ENCODE assay signal across 8 cellular contexts in genomic region chr11:47177229-47177845, GRCh38. TPM values are rescaled to one million over a fixed set of nuclear protein-coding genes. Genes with fewer than 3 reads are reported as not detected.
A peak's percentile ranks its signal among the peaks of the same experiment; 100 is the strongest.
DNase-seq lines count a peak whose midpoint lies in the region; ATAC-seq, FAIRE-seq and TF ChIP-seq lines count a peak whose summit lies in the region.

No MANE protein-coding gene starts in this region.

- H3K4me3 ChIP-seq in bronchial epithelial cell (ENCODE audit: low read depth, low read length) = peak overlapping the region; percentile 77

- no peaks in the 10 kb centered on the region for H3K27me3 ChIP-seq in bronchial epithelial cell (ENCODE audit: control insufficient read depth, insufficient read depth, low read length)

- H3K36me3 ChIP-seq in bronchial epithelial cell (ENCODE audit: control insufficient read depth, insufficient read depth, low read length) = peaks cover 34% of the 10 kb centered on the region

- FAIRE-seq in bronchial epithelial cell (lab: Jason Lieb, UNC) = peak; percentile 23

- peak; percentile 33 to 62 for DNase-seq in activated CD8-positive, alpha-beta memory T cell treated with anti-CD3 and anti-CD28 coated beads for 4 hours (ENCODE audit: low read depth in 2 of 2)
- no peak for DNase-seq in activated CD8-positive, alpha-beta memory T cell treated with anti-CD3 and anti-CD28 coated beads, Interleukin-2, amount 50 U/mL, for 48 hours
- DNase-seq in NCI-H1694 treated with DMSO at 0.1 percent for 48 hours (lab: John Stamatoyannopoulos, UW) (peak; percentile 60), T-helper 9 cell (peak; percentile 54), bronchial epithelial cell (ENCODE audit: low read depth) (peak; percentile 79), iris pigment epithelial cell (ENCODE audit: low read depth) (peak; percentile 80)
- peak; percentile 40 to 51 for DNase-seq in stimulated activated CD4-positive, alpha-beta T cell treated with anti-CD3 and anti-CD28 coated beads, Interleukin-15, amount 100 ng/mL, for 1 hour (ENCODE audit: low read depth in 1 of 2, low spot score in 1 of 2)

- TF ChIP-seq CTCF in bronchial epithelial cell (IDR thresholded peaks at IDR 0.05; ENCODE audit: insufficient read depth, low read length, severe bottlenecking) = peak; percentile 80

- ATAC-seq in HG02852 (IDR thresholded peaks at IDR 0.05; ENCODE audit: unreplicated experiment) = peak; percentile 54

RNA-seq across cellular contexts. Expression of gene ARFGAP2, which starts 0.7 kb away (rescaled TPM):
- total RNA-seq in bronchial epithelial cell = 99.7 and 105 TPM in 2 replicates

RNA-seq across cellular contexts. Expression of gene PACSIN3, which starts 8.9 kb away (rescaled TPM):
- 63.2 and 97.1 TPM in 2 replicates for total RNA-seq in bronchial epithelial cell

RNA-seq across cellular contexts. Expression of gene DDB2, which starts 37.4 kb away (rescaled TPM):
- 31.5 and 39.0 TPM in 2 replicates for total RNA-seq in bronchial epithelial cell
